1 cellular context compared by ENCODE assay signal in genomic region chr10:62744136-62744535, GRCh38.
TF ChIP-seq lines count a peak whose summit lies in the region.

No MANE protein-coding gene starts in this region.

TF ChIP-seq in IMR-90, 13 proteins besides CTCF, POLR2A, EP300 and RAD21 (continued from another document):
- TF ChIP-seq MAZ (IDR thresholded peaks at IDR 0.05; ENCODE audit: borderline replicate concordance, low read depth, low read length) (no peak), FOS (IDR thresholded peaks at IDR 0.05; ENCODE audit: low read depth, low read length) (0 out of 2 replicates have a peak, but pooled peaks have one; percentile 13), RCOR1 (IDR thresholded peaks at IDR 0.05; ENCODE audit: insufficient replicate concordance, low read length) (no peak)
